In genomic region chr5:170809551-170809950, GRCh38 we compare ENCODE assay signal across 8 cellular contexts. TPM values are rescaled to one million over a fixed set of nuclear protein-coding genes. Genes with fewer than 3 reads are reported as not detected.
DNase-seq lines count a peak whose midpoint lies in the region; ATAC-seq and TF ChIP-seq lines count a peak whose summit lies in the region.

No MANE protein-coding gene starts in this region.

- no peak overlapping the region for H3K4me3 ChIP-seq in GM23248
- H3K4me3 ChIP-seq in PC-3 (ENCODE audit: low read length), result no peak overlapping the region

- H3K4me2 ChIP-seq in GM23248 (ENCODE audit: unreplicated experiment) (no peak overlapping the region), PC-3 (ENCODE audit: low read length) (no peak overlapping the region)

- H2AFZ ChIP-seq in GM23248 (no peak overlapping the region), PC-3 (ENCODE audit: low read length) (no peak overlapping the region)

- intact Hi-C loops in PC-3 (cut with micrococcal nuclease), result loop anchor here (1.0 to 5.0 kb wide), 5 partner anchors 87 to 528 kb away; no protein-coding TSS in a partner anchor

- H3K27me3 ChIP-seq in GM23248 (replicated peaks; ENCODE audit: insufficient read depth) (no peaks in the 10 kb centered on the region), PC-3 (ENCODE audit: low read length) (no peaks in the 10 kb centered on the region)

- H3K9me2 ChIP-seq in GM23248 (ENCODE audit: insufficient read depth) (no peaks in the 10 kb centered on the region), PC-3 (replicated peaks; ENCODE audit: low read length) (no peaks in the 10 kb centered on the region)

- H3K79me2 ChIP-seq in GM23248 (ENCODE audit: insufficient read depth) (no peaks in the 10 kb centered on the region), PC-3 (ENCODE audit: low read length) (no peaks in the 10 kb centered on the region)

- H3K27ac ChIP-seq in GM23248, result no peak overlapping the region
- no peak overlapping the region for H3K27ac ChIP-seq in PC-3 (ENCODE audit: low read length)

- H3K9ac ChIP-seq in GM23248, result no peak overlapping the region
- no peak overlapping the region for H3K9ac ChIP-seq in PC-3 (ENCODE audit: low read length)

- H3K9me3 ChIP-seq in GM23248 (ENCODE audit: low read depth), result no peaks in the 10 kb centered on the region
- no peaks in the 10 kb centered on the region for H3K9me3 ChIP-seq in PC-3 (ENCODE audit: low read length)

- in situ Hi-C loops in ACHN (cut with HindIII; ENCODE audit: low pct_ligation_motif_present, low pct_unique_long_range_greater_than_20kb, low sequenced_read_pairs), result no loop called here
- in situ Hi-C loops in GM23248 (cut with MboI), result no loop called here

- no peaks in the 10 kb centered on the region for H4K20me1 ChIP-seq in GM23248 (ENCODE audit: insufficient read depth)
- H4K20me1 ChIP-seq in PC-3 (ENCODE audit: low read length), result no peaks in the 10 kb centered on the region

- TF ChIP-seq CTCF in PC-3 (conservative IDR thresholded peaks at IDR 0.05; ENCODE audit: low read depth, low read length), result peak; percentile 52

- H3F3A ChIP-seq in GM23248 (ENCODE audit: insufficient read depth), result no peaks in the 10 kb centered on the region
- H3F3A ChIP-seq in PC-3 (ENCODE audit: low read length, unreplicated experiment), result no peaks in the 10 kb centered on the region

- POLR2A ChIA-PET in PC-3 (lab: Charles Lee; ENCODE audit: unreplicated experiment), result no interaction called here

- DNase-seq in ACHN (peak; percentile 44), GM23248 (peak; percentile 71), PC-3 (peak; percentile 59), foreskin melanocyte (peak; percentile 50), superior temporal gyrus (ENCODE audit: extremely low spot score) (peak; percentile 65)
- no peak for DNase-seq in stimulated activated CD4-positive, alpha-beta T cell treated with anti-CD3 and anti-CD28 coated beads, Interleukin-12 subunit alpha, Interleukin-12 subunit beta, amount 100 ng/mL, for 4 hours

- H3K36me3 ChIP-seq in GM23248 (ENCODE audit: low read depth), result no peaks in the 10 kb centered on the region
- H3K36me3 ChIP-seq in PC-3 (ENCODE audit: low read depth, low read length), result no peaks in the 10 kb centered on the region

- CTCF ChIA-PET in PC-3 (lab: Charles Lee), result interaction anchor here (0.6 to 1.0 kb wide), 3 partner anchors 86 to 343 kb away, joined by 3 to 5 read pairs (median 3); no protein-coding TSS in a partner anchor

- WGBS in GM23248 (ENCODE audit: low coverage in 1 of 2, low lambda C conversion rate in 2 of 2, missing lambda C conversion rate in 2 of 2), 2 experiments, result 42% methylated on average over 7 of the region's 7 CpGs

- H3K4me1 ChIP-seq in GM23248 (ENCODE audit: insufficient read depth) (no peaks in the 10 kb centered on the region), PC-3 (ENCODE audit: insufficient read depth, low read length) (no peaks in the 10 kb centered on the region)

- peak; percentile 93 for ATAC-seq in PC-3
- no peak for ATAC-seq in GM18868 (IDR thresholded peaks at IDR 0.05; ENCODE audit: unreplicated experiment)
- ATAC-seq in GM18498 (IDR thresholded peaks at IDR 0.05; ENCODE audit: unreplicated experiment), result no peak

- BruUV-seq in PC-3 (replicated peaks; lab: Mats Ljungman, UMichigan), result no TSS peak

RNA-seq across cellular contexts. Expression of gene GABRP, which starts 26.0 kb away (rescaled TPM):
- not detected in 2 replicates for total RNA-seq in GM23248 (2014; rRNA removed; shearing (Covaris generic))
- not detected in 2 replicates for polyA plus RNA-seq in GM23248 (2016; fragmentation: Nextera tagmentation; extraction: Ambion mirVana)
- not detected in 2 replicates for total RNA-seq in PC-3 (2014; rRNA removed)

RNA-seq across cellular contexts. Expression of gene RANBP17, which starts 52.3 kb away (rescaled TPM):
- 3.8 and 5.6 TPM in 2 replicates for total RNA-seq in GM23248 (2014; rRNA removed; shearing (Covaris generic))
- 2.3 and 3.7 TPM in 2 replicates for polyA plus RNA-seq in GM23248 (2016; fragmentation: Nextera tagmentation; extraction: Ambion mirVana)
- total RNA-seq in PC-3 (2014; rRNA removed), result 6.0 and 19.3 TPM in 2 replicates
